Comparison of ENCODE assay signal across 1 cellular context in the genomic region with DNA sequence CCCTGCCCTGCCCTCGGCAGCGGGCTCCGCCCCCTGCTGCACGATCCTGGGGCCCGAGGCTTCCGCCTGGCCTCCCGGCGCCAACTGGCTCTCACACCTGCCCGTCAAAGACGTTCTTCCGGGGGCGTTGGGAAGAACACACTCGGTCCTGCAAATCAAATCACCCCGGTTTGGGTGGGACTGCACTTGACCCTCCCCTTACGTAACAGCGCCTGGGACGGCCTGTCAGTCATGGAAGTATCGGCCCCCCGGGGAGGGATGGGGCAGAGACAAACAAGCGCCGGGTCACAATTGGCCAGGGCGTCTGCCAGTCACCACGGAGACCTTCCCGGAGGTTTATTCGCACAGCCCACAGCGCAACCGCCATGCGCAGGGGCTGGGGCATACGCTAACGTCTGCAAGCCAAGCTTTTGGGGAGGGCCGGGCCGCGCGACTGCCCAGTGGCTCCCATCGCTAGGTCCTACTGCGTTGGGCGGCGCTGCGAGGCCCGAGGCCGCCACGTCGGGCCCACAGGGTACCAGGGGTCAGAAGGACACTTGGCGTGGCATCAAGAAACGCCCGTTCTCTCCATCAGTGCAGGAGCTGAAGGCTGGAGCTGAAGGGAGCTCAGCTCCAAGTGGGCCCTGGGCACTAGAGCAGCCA.
TF ChIP-seq lines count a peak whose summit lies in the region.

No MANE protein-coding gene starts in this region.

TF ChIP-seq in HepG2, 621 proteins besides CTCF, POLR2A, EP300 and RAD21 (continued from another document and continues in another):
- TF ChIP-seq CEBPG (CRISPR knock-in tag; IDR thresholded peaks at IDR 0.05) (peak; percentile 95), MTA3 (CRISPR knock-in tag; IDR thresholded peaks at IDR 0.05) (no peak), ZSCAN22 (CRISPR knock-in tag; IDR thresholded peaks at IDR 0.05) (no peak), ZNF136 (CRISPR knock-in tag; IDR thresholded peaks at IDR 0.05; ENCODE audit: low read depth) (peak; percentile 95), GATAD1 (CRISPR knock-in tag; IDR thresholded peaks at IDR 0.05) (peak; percentile 79), ZNF143 (CRISPR knock-in tag; IDR thresholded peaks at IDR 0.05) (peak; percentile 19; the same call in 1 of the 2 replicates), ZNF335 (CRISPR knock-in tag; IDR thresholded peaks at IDR 0.05) (peak; percentile 89), RAD51 (IDR thresholded peaks at IDR 0.05; ENCODE audit: borderline replicate concordance) (no peak), THAP11 (CRISPR knock-in tag; IDR thresholded peaks at IDR 0.05) (peak; percentile 93), KLF13 (CRISPR knock-in tag; IDR thresholded peaks at IDR 0.05) (no peak), ZMYM2 (CRISPR knock-in tag; IDR thresholded peaks at IDR 0.05) (peak; percentile 78; the same call in 1 of the 2 replicates), SYNCRIP (IDR thresholded peaks at IDR 0.05; ENCODE audit: insufficient read depth, low read depth, low read length) (no peak), NRL (CRISPR knock-in tag; IDR thresholded peaks at IDR 0.05; ENCODE audit: borderline replicate concordance) (peak; percentile 75), FOSL2 (CRISPR knock-in tag; IDR thresholded peaks at IDR 0.05) (peak; percentile 53), BORCS8-MEF2B (CRISPR knock-in tag; IDR thresholded peaks at IDR 0.05) (no peak), ZSCAN9 (CRISPR knock-in tag; IDR thresholded peaks at IDR 0.05; ENCODE audit: borderline replicate concordance) (peak; percentile 81; the same call in 1 of the 2 replicates), KAT8 (CRISPR knock-in tag; IDR thresholded peaks at IDR 0.05) (peak; percentile 87; the same call in 1 of the 2 replicates), IKZF1 (IDR thresholded peaks at IDR 0.05) (no peak), CHD4 (IDR thresholded peaks at IDR 0.05; ENCODE audit: borderline replicate concordance, low read length) (no peak), CBX2 (IDR thresholded peaks at IDR 0.05; ENCODE audit: low read depth, low read length) (no peak), CBX2 (CRISPR knock-in tag; IDR thresholded peaks at IDR 0.05; ENCODE audit: low read depth) (no peak), HOXA9 (CRISPR knock-in tag; IDR thresholded peaks at IDR 0.05; ENCODE audit: borderline replicate concordance) (peak; percentile 49; the same call in 1 of the 2 replicates), EZH2 (conservative IDR thresholded peaks at IDR 0.05; ENCODE audit: low read depth, low read length) (no peak), ZNF451 (CRISPR knock-in tag; IDR thresholded peaks at IDR 0.05) (peak; percentile 70; the same call in 1 of the 2 replicates), CEBPB (IDR thresholded peaks at IDR 0.05; ENCODE audit: borderline replicate concordance, low read depth, low read length) (peak; percentile 97), RFX1 (IDR thresholded peaks at IDR 0.05) (peak; percentile 36; the same call in 1 of the 2 replicates), ZNF672 (CRISPR knock-in tag; IDR thresholded peaks at IDR 0.05) (peak; percentile 5; the same call in 1 of the 2 replicates), EHMT2 (IDR thresholded peaks at IDR 0.05; ENCODE audit: borderline replicate concordance, low read depth, low read length) (no peak; the same call in 1 of the 2 replicates), ZNF263 (CRISPR knock-in tag; IDR thresholded peaks at IDR 0.05) (peak; percentile 40; the same call in 1 of the 2 replicates), RBM39 (IDR thresholded peaks at IDR 0.05; ENCODE audit: low read depth, low read length, poor library complexity, severe bottlenecking) (peak; percentile 37), ATF1 (CRISPR knock-in tag; IDR thresholded peaks at IDR 0.05) (peak; percentile 90), FOSL1 (CRISPR knock-in tag; IDR thresholded peaks at IDR 0.05; ENCODE audit: borderline replicate concordance) (peak; percentile 18; the same call in 1 of the 2 replicates), ETV6 (CRISPR knock-in tag; conservative IDR thresholded peaks at IDR 0.05) (peak; percentile 83; the same call in 1 of the 2 replicates), ZMYM4 (CRISPR knock-in tag; IDR thresholded peaks at IDR 0.05) (peak; percentile 91), NCOR1 (IDR thresholded peaks at IDR 0.05; ENCODE audit: borderline replicate concordance, low read length) (peak; percentile 65; the same call in 1 of the 2 replicates), ZNF33B (CRISPR knock-in tag; IDR thresholded peaks at IDR 0.05) (peak; percentile 84), CBX1 (IDR thresholded peaks at IDR 0.05; ENCODE audit: low read depth) (peak; percentile 92), POLR2AphosphoS5 (IDR thresholded peaks at IDR 0.05; ENCODE audit: low read depth, low read length) (peak; percentile 90), GABPB1 (CRISPR knock-in tag; IDR thresholded peaks at IDR 0.05) (peak; percentile 94)
- TF ChIP-seq, protein P1, sequence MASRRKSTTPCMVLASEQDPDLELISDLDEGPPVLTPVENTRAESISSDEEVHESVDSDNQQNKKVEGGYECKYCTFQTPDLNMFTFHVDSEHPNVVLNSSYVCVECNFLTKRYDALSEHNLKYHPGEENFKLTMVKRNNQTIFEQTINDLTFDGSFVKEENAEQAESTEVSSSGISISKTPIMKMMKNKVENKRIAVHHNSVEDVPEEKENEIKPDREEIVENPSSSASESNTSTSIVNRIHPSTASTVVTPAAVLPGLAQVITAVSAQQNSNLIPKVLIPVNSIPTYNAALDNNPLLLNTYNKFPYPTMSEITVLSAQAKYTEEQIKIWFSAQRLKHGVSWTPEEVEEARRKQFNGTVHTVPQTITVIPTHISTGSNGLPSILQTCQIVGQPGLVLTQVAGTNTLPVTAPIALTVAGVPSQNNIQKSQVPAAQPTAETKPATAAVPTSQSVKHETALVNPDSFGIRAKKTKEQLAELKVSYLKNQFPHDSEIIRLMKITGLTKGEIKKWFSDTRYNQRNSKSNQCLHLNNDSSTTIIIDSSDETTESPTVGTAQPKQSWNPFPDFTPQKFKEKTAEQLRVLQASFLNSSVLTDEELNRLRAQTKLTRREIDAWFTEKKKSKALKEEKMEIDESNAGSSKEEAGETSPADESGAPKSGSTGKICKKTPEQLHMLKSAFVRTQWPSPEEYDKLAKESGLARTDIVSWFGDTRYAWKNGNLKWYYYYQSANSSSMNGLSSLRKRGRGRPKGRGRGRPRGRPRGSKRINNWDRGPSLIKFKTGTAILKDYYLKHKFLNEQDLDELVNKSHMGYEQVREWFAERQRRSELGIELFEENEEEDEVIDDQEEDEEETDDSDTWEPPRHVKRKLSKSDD (CRISPR knock-in tag; IDR thresholded peaks at IDR 0.05; ENCODE audit: low read depth): peak; percentile 56; the same call in 1 of the 2 replicates
- TF ChIP-seq, protein P2, sequence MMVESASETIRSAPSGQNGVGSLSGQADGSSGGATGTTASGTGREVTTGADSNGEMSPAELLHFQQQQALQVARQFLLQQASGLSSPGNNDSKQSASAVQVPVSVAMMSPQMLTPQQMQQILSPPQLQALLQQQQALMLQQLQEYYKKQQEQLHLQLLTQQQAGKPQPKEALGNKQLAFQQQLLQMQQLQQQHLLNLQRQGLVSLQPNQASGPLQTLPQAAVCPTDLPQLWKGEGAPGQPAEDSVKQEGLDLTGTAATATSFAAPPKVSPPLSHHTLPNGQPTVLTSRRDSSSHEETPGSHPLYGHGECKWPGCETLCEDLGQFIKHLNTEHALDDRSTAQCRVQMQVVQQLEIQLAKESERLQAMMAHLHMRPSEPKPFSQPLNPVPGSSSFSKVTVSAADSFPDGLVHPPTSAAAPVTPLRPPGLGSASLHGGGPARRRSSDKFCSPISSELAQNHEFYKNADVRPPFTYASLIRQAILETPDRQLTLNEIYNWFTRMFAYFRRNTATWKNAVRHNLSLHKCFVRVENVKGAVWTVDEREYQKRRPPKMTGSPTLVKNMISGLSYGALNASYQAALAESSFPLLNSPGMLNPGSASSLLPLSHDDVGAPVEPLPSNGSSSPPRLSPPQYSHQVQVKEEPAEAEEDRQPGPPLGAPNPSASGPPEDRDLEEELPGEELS (CRISPR knock-in tag; IDR thresholded peaks at IDR 0.05): peak; percentile 61; the same call in 1 of the 2 replicates
- TF ChIP-seq, protein P3, sequence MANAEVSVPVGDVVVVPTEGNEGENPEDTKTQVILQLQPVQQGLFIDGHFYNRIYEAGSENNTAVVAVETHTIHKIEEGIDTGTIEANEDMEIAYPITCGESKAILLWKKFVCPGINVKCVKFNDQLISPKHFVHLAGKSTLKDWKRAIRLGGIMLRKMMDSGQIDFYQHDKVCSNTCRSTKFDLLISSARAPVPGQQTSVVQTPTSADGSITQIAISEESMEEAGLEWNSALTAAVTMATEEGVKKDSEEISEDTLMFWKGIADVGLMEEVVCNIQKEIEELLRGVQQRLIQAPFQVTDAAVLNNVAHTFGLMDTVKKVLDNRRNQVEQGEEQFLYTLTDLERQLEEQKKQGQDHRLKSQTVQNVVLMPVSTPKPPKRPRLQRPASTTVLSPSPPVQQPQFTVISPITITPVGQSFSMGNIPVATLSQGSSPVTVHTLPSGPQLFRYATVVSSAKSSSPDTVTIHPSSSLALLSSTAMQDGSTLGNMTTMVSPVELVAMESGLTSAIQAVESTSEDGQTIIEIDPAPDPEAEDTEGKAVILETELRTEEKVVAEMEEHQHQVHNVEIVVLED (CRISPR knock-in tag; IDR thresholded peaks at IDR 0.05; ENCODE audit: borderline replicate concordance): peak; percentile 96
- TF ChIP-seq, protein P4, sequence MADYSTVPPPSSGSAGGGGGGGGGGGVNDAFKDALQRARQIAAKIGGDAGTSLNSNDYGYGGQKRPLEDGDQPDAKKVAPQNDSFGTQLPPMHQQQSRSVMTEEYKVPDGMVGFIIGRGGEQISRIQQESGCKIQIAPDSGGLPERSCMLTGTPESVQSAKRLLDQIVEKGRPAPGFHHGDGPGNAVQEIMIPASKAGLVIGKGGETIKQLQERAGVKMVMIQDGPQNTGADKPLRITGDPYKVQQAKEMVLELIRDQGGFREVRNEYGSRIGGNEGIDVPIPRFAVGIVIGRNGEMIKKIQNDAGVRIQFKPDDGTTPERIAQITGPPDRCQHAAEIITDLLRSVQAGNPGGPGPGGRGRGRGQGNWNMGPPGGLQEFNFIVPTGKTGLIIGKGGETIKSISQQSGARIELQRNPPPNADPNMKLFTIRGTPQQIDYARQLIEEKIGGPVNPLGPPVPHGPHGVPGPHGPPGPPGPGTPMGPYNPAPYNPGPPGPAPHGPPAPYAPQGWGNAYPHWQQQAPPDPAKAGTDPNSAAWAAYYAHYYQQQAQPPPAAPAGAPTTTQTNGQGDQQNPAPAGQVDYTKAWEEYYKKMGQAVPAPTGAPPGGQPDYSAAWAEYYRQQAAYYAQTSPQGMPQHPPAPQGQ (CRISPR knock-in tag; IDR thresholded peaks at IDR 0.05; ENCODE audit: borderline replicate concordance): no peak; the same call in 1 of the 2 replicates
- TF ChIP-seq, protein P5, sequence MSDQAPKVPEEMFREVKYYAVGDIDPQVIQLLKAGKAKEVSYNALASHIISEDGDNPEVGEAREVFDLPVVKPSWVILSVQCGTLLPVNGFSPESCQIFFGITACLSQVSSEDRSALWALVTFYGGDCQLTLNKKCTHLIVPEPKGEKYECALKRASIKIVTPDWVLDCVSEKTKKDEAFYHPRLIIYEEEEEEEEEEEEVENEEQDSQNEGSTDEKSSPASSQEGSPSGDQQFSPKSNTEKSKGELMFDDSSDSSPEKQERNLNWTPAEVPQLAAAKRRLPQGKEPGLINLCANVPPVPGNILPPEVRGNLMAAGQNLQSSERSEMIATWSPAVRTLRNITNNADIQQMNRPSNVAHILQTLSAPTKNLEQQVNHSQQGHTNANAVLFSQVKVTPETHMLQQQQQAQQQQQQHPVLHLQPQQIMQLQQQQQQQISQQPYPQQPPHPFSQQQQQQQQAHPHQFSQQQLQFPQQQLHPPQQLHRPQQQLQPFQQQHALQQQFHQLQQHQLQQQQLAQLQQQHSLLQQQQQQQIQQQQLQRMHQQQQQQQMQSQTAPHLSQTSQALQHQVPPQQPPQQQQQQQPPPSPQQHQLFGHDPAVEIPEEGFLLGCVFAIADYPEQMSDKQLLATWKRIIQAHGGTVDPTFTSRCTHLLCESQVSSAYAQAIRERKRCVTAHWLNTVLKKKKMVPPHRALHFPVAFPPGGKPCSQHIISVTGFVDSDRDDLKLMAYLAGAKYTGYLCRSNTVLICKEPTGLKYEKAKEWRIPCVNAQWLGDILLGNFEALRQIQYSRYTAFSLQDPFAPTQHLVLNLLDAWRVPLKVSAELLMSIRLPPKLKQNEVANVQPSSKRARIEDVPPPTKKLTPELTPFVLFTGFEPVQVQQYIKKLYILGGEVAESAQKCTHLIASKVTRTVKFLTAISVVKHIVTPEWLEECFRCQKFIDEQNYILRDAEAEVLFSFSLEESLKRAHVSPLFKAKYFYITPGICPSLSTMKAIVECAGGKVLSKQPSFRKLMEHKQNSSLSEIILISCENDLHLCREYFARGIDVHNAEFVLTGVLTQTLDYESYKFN (CRISPR knock-in tag; conservative IDR thresholded peaks at IDR 0.05): peak; percentile 60
- TF ChIP-seq, protein P6, sequence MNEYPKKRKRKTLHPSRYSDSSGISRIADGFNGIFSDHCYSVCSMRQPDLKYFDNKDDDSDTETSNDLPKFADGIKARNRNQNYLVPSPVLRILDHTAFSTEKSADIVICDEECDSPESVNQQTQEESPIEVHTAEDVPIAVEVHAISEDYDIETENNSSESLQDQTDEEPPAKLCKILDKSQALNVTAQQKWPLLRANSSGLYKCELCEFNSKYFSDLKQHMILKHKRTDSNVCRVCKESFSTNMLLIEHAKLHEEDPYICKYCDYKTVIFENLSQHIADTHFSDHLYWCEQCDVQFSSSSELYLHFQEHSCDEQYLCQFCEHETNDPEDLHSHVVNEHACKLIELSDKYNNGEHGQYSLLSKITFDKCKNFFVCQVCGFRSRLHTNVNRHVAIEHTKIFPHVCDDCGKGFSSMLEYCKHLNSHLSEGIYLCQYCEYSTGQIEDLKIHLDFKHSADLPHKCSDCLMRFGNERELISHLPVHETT (CRISPR knock-in tag; conservative IDR thresholded peaks at IDR 0.05): peak; percentile 71; the same call in 1 of the 2 replicates
- TF ChIP-seq, protein P7, sequence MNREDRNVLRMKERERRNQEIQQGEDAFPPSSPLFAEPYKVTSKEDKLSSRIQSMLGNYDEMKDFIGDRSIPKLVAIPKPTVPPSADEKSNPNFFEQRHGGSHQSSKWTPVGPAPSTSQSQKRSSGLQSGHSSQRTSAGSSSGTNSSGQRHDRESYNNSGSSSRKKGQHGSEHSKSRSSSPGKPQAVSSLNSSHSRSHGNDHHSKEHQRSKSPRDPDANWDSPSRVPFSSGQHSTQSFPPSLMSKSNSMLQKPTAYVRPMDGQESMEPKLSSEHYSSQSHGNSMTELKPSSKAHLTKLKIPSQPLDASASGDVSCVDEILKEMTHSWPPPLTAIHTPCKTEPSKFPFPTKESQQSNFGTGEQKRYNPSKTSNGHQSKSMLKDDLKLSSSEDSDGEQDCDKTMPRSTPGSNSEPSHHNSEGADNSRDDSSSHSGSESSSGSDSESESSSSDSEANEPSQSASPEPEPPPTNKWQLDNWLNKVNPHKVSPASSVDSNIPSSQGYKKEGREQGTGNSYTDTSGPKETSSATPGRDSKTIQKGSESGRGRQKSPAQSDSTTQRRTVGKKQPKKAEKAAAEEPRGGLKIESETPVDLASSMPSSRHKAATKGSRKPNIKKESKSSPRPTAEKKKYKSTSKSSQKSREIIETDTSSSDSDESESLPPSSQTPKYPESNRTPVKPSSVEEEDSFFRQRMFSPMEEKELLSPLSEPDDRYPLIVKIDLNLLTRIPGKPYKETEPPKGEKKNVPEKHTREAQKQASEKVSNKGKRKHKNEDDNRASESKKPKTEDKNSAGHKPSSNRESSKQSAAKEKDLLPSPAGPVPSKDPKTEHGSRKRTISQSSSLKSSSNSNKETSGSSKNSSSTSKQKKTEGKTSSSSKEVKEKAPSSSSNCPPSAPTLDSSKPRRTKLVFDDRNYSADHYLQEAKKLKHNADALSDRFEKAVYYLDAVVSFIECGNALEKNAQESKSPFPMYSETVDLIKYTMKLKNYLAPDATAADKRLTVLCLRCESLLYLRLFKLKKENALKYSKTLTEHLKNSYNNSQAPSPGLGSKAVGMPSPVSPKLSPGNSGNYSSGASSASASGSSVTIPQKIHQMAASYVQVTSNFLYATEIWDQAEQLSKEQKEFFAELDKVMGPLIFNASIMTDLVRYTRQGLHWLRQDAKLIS (CRISPR knock-in tag; IDR thresholded peaks at IDR 0.05): no peak
